ENCODE assay signal across 9 cellular contexts in the genomic region with DNA sequence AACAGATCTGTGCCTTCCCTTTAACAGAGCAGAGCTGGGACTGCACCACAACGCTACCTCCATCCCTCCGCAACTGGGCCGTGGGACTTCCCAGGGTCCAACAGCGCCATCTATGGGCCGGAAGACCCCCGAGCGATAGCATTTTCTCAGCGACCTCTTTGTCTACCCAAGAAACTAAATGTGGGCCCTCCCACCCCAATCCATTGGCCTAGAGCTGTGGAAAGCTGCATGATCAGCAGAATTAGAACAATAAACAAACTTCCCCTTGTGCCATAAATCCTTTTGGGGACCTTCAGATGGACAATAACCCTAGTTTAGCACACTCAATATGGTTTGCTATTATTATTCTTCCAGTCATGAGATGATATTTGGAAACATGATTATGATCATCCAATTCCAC.
DNase-seq lines count a peak whose midpoint lies in the region; FAIRE-seq and TF ChIP-seq lines count a peak whose summit lies in the region.
"Had no signal": no experiment of that assay in that cellular context is flagged by ENCODE, and none has a peak within 500 bp of the region (broad histone marks: within the 10 kb centered on the region; RNA-seq: fewer than 3 reads in every experiment).

No MANE protein-coding gene starts in this region.

- H4K91ac ChIP-seq in H9 (ENCODE audit: insufficient read length, low read depth, low read length): no peak overlapping the region

- no peak overlapping the region for H2BK120ac ChIP-seq in H9 (ENCODE audit: low read depth, low read length, poor library complexity, severe bottlenecking)

- no peak overlapping the region for H3K27ac ChIP-seq in H9 (ENCODE audit: insufficient read length, low read depth, low read length)
- H3K27ac ChIP-seq: BLaER1 had no signal

- no peaks in the 10 kb centered on the region for H3K9me3 ChIP-seq in H9 (ENCODE audit: control insufficient read depth, low read depth, low read length)
- H3K9me3 ChIP-seq: BLaER1 had no signal

- no peak overlapping the region for H3K4me2 ChIP-seq in H9 (ENCODE audit: insufficient read depth, insufficient read length, low read length)
- H3K4me2 ChIP-seq: BLaER1 had no signal

- H2AK5ac ChIP-seq in H9 (ENCODE audit: insufficient read length, low read length): no peak overlapping the region

- no peak overlapping the region for H3K18ac ChIP-seq in H9 (ENCODE audit: insufficient read length, low read depth, low read length)

- no peak overlapping the region for H3K23ac ChIP-seq in H9 (ENCODE audit: insufficient read length, low read depth, low read length)

- TF ChIP-seq CTCF in H9 (conservative IDR thresholded peaks at IDR 0.05): peak; percentile 94

- H3K4me1 ChIP-seq in H9 (ENCODE audit: insufficient read depth, low read length): no peaks in the 10 kb centered on the region
- H3K4me1 ChIP-seq: BLaER1 had no signal

- no peak overlapping the region for H3K4ac ChIP-seq in H9 (ENCODE audit: low read depth, low read length)

- no peak overlapping the region for H3K4me3 Mint-ChIP-seq in H9

- no peak overlapping the region for H2BK12ac ChIP-seq in H9 (ENCODE audit: insufficient read length, low read depth, low read length)

- H3K9ac ChIP-seq in H9 (ENCODE audit: extremely low read depth, insufficient read length, low read length): no peak overlapping the region
- H3K9ac ChIP-seq: BLaER1 had no signal

- H2BK5ac ChIP-seq in H9 (ENCODE audit: insufficient read length, low read length): no peak overlapping the region

- no peak overlapping the region for H4K5ac ChIP-seq in H9 (ENCODE audit: insufficient read length, low read depth, low read length)

- no peaks in the 10 kb centered on the region for H3K9me3 Mint-ChIP-seq in H9

- H3K14ac ChIP-seq in H9 (ENCODE audit: insufficient read depth, low read length): no peak overlapping the region

- H2AFZ ChIP-seq in H9 (ENCODE audit: low read length): no peak overlapping the region

- H3K56ac ChIP-seq in H9 (ENCODE audit: insufficient read length, low read depth, low read length): no peak overlapping the region

- no peaks in the 10 kb centered on the region for H3K79me1 ChIP-seq in H9 (ENCODE audit: insufficient read depth, low read depth, low read length, poor library complexity, severe bottlenecking)

- no peaks in the 10 kb centered on the region for H3K79me2 ChIP-seq in H9 (ENCODE audit: insufficient read depth, low read length)

- no peaks in the 10 kb centered on the region for H4K20me1 ChIP-seq in H9 (ENCODE audit: control insufficient read depth, insufficient read depth, insufficient read length)
- H4K20me1 ChIP-seq: BLaER1 had no signal

- no peaks in the 10 kb centered on the region for H3K23me2 ChIP-seq in H9 (ENCODE audit: insufficient read length, low read depth, low read length, poor library complexity, severe bottlenecking)

- H2BK15ac ChIP-seq in H9 (ENCODE audit: low read depth, low read length): no peak overlapping the region

- H3K36me3 Mint-ChIP-seq in H9 (ENCODE audit: insufficient read depth in 1 of 3, low read depth in 3 of 3): no peaks in the 10 kb centered on the region

- H2BK20ac ChIP-seq in H9 (ENCODE audit: low read depth, low read length, poor library complexity, severe bottlenecking): no peak overlapping the region

- no peak overlapping the region for H4K8ac ChIP-seq in H9 (replicated peaks; ENCODE audit: insufficient read length, low read depth, low read length)

- no peaks in the 10 kb centered on the region for H3K4me1 Mint-ChIP-seq in H9

- H3K27ac Mint-ChIP-seq in H9: no peak overlapping the region

- no peak overlapping the region for H3T11ph ChIP-seq in H9 (ENCODE audit: low read length)

- no CpG with 5 or more reads among the region's 8 CpGs for WGBS in H9 (ENCODE audit: extremely low coverage, insufficient read length, low lambda C conversion rate)

- DNase-seq in NCI-H1417 (lab: John Stamatoyannopoulos, UW) (peak; percentile 33 to 70 (median 56)), NCI-H1417 treated with DMSO at 0.1 percent for 48 hours (lab: John Stamatoyannopoulos, UW) (no peak), H9 (peak; percentile 91), NCI-H446 treated with DMSO at 0.1 percent for 48 hours (lab: John Stamatoyannopoulos, UW) (peak; percentile 17), iPS-NIHi7 (ENCODE audit: extremely low spot score) (peak; percentile 93), urothelium cell line (ENCODE audit: low spot score) (peak; percentile 55), GOT3 (lab: John Stamatoyannopoulos, UW) (no peak)
- DNase-seq in activated T-cell treated with anti-CD3 and anti-CD28 coated beads, Interleukin-2, amount 50 U/mL, for 48 hours: peak; percentile 73 to 77

- no peaks in the 10 kb centered on the region for H3K27me3 ChIP-seq in H9 (ENCODE audit: insufficient read depth, low read length)
- H3K27me3 ChIP-seq: BLaER1 had no signal

- peaks cover 20% of the 10 kb centered on the region for H3K27me3 Mint-ChIP-seq in H9 (ENCODE audit: low read depth)

- FAIRE-seq in urothelium cell line (lab: Jason Lieb, UNC): no peak

Comparison
In these comparisons a context has a peak if more than half of its experiments do, and no peak if none do; other contexts are left out.
1. DNase-seq: peak in NCI-H1417 (3 of 3), H9 (single experiment), NCI-H446 treated with DMSO at 0.1 percent for 48 hours (single experiment), activated T-cell treated with anti-CD3 and anti-CD28 coated beads, Interleukin-2, amount 50 U/mL, for 48 hours (2 of 2), iPS-NIHi7 (single experiment) and urothelium cell line (single experiment); none in NCI-H1417 treated with DMSO at 0.1 percent for 48 hours (single experiment) and GOT3 (single experiment).